Comparison of ENCODE assay signal across 8 cellular contexts in genomic region chr6:36340671-36341454, GRCh38. TPM values are rescaled to one million over a fixed set of nuclear protein-coding genes. Genes with fewer than 3 reads are reported as not detected.
DNase-seq lines count a peak whose midpoint lies in the region; ATAC-seq, FAIRE-seq and TF ChIP-seq lines count a peak whose summit lies in the region.

No MANE protein-coding gene starts in this region.

- no peak overlapping the region for H3K27ac ChIP-seq in HUES48 (ENCODE audit: low read depth, low read length)
- H3K27ac ChIP-seq in adrenal gland = no peak overlapping the region

- no peak for FAIRE-seq in D721Med (lab: Jason Lieb, UNC)
- FAIRE-seq in urothelium cell line (lab: Jason Lieb, UNC) = no peak

- 29 to 30% (median 30%) methylated on average over 29 to 35 of the region's 35 CpGs for WGBS in adrenal gland, 4 donors

- intact Hi-C loops in adrenal gland (cut with DNase I) = no loop called here
- intact Hi-C loops in left ventricle myocardium superior (cut with micrococcal nuclease) = no loop called here

- 0 out of 2 replicates have a peak overlapping the region, but pooled peaks have one; percentile 26 for H3K9ac ChIP-seq in HUES48 (ENCODE audit: low read depth, low read length)

- peak; percentile 53 for DNase-seq in D721Med (ENCODE audit: insufficient read length, low spot score)
- peak; percentile 30 to 69 (median 57) for DNase-seq in T-helper 1 cell
- DNase-seq in adrenal gland = peak; percentile 65 to 90 (median 74)
- DNase-seq in left ventricle myocardium superior = peak; percentile 90
- DNase-seq in putamen (ENCODE audit: low spot score) = peak; percentile 44
- peak; percentile 85 for DNase-seq in urothelium cell line (ENCODE audit: low spot score)

- no peaks in the 10 kb centered on the region for H3K9me3 ChIP-seq in HUES48 (ENCODE audit: control insufficient read depth, insufficient read depth, low read length)
- H3K9me3 ChIP-seq in adrenal gland (replicated peaks in 1 of 3) = no peaks in the 10 kb centered on the region

- TF ChIP-seq POLR2A in adrenal gland (IDR thresholded peaks at IDR 0.05) = no peak

- peaks cover 8% of the 10 kb centered on the region; the same call in 1 of the 2 replicates for H3K4me1 ChIP-seq in HUES48 (ENCODE audit: control insufficient read depth, insufficient read depth, low read length)
- no peaks in the 10 kb centered on the region for H3K4me1 ChIP-seq in adrenal gland (replicated peaks in 1 of 2)

- ATAC-seq in left ventricle myocardium superior = peak; percentile 81
- no peak for ATAC-seq in GM18909 (IDR thresholded peaks at IDR 0.05; ENCODE audit: poor library complexity, unreplicated experiment)

- H3K4me3 ChIP-seq in HUES48 (ENCODE audit: low read depth, low read length) (peak overlapping the region; percentile 54), adrenal gland (no peak overlapping the region)

- peaks cover 18% of the 10 kb centered on the region for H3K27me3 ChIP-seq in HUES48 (ENCODE audit: control insufficient read depth, insufficient read depth, low read length)
- H3K27me3 ChIP-seq in adrenal gland = no peaks in the 10 kb centered on the region

- TF ChIP-seq CTCF in D721Med (IDR thresholded peaks at IDR 0.05; ENCODE audit: insufficient read depth, missing control alignments) (peak; percentile 88), adrenal gland (IDR thresholded peaks at IDR 0.05) (peak; percentile 73 to 97 (median 89))

- no peaks in the 10 kb centered on the region for H3K36me3 ChIP-seq in HUES48 (ENCODE audit: control insufficient read depth, insufficient read depth, low read length)
- H3K36me3 ChIP-seq in adrenal gland (replicated peaks in 1 of 2) = no peaks in the 10 kb centered on the region

RNA-seq across cellular contexts. Expression of gene BNIP5, which starts 4.2 kb away (rescaled TPM):
- total RNA-seq in adrenal gland (not detected), left ventricle myocardium superior (not detected)
- under 1 TPM in 1 of 3 donors, not detected in 2; 0.04 TPM for polyA plus RNA-seq in adrenal gland

RNA-seq across cellular contexts. Expression of gene ETV7, which starts 46.6 kb away (rescaled TPM):
- total RNA-seq in adrenal gland (1 to 10 TPM in 6 of 8 donors, under 1 TPM in 1, not detected in 1; 0.28 to 6.0 (median 2.3) TPM), left ventricle myocardium superior (0.15 TPM)
- polyA plus RNA-seq in adrenal gland = 1 to 10 TPM in 2 of 3 donors, under 1 TPM in 1; 0.86 to 3.0 (median 2.4) TPM
